ENCODE assay signal across 1 cellular context in the genomic region with DNA sequence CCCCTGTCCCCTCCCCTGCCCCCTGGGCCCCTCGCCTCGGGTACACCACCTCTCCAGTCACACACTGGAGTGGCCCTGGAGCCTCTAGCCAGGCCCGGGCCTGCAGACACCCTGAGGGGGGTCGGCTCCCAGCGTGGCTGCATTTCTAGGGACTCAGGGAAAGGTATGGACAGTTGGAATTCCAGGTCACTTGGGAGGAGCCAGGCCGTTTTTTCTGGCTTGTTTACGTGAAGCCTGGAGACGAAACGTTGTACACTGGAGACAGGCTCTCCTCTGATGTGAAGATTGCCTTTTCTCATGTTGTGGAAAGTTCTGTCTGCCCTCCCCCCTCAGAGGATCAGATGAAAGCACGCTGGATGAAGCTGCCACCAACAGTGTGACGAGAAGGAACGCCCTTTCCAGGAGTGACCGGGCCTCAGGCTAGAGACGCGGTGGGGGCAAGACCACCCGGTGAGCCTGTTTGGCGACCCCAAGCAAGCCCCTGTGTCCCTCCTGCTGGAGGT.
TF ChIP-seq lines count a peak whose summit lies in the region.

No MANE protein-coding gene starts in this region.

TF ChIP-seq in HepG2, 621 proteins besides CTCF, POLR2A, EP300 and RAD21:
- TF ChIP-seq MTF1 (CRISPR knock-in tag; IDR thresholded peaks at IDR 0.05) (no peak), ZNF891 (CRISPR knock-in tag; IDR thresholded peaks at IDR 0.05) (0 out of 2 replicates have a peak, but pooled peaks have one; percentile 49), HNF4G (IDR thresholded peaks at IDR 0.05; ENCODE audit: borderline replicate concordance, low read depth, low read length) (no peak), HNF4G (CRISPR knock-in tag; IDR thresholded peaks at IDR 0.05; ENCODE audit: borderline replicate concordance, low read depth) (no peak), REPIN1 (CRISPR knock-in tag; IDR thresholded peaks at IDR 0.05; ENCODE audit: borderline replicate concordance, low read depth) (no peak), ZNF766 (CRISPR knock-in tag; IDR thresholded peaks at IDR 0.05; ENCODE audit: borderline replicate concordance) (0 out of 2 replicates have a peak, but pooled peaks have one; percentile 34)
- TF ChIP-seq, protein P1, sequence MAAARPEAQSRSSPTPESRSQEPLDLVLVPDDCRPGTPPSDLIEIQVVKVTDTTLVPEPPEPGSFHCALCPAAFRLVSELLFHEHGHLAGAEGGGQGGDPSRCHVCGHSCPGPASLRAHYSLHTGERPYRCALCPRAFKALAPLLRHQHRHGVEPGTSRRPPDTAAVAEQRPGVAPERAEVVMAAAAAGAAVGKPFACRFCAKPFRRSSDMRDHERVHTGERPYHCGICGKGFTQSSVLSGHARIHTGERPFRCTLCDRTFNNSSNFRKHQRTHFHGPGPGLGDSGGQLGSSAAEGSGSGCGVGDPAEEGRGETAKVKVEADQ (CRISPR knock-in tag; IDR thresholded peaks at IDR 0.05; ENCODE audit: borderline replicate concordance), result no peak
TF ChIP-seq in HepG2: peak in this region for 2.
